ENCODE assay signal across 8 cellular contexts in genomic region chr4:185209031-185209851, GRCh38. TPM values are rescaled to one million over a fixed set of nuclear protein-coding genes. Genes with fewer than 3 reads are reported as not detected.
A peak's percentile ranks its signal among the peaks of the same experiment; 100 is the strongest.
DNase-seq lines count a peak whose midpoint lies in the region; ATAC-seq lines count a peak whose summit lies in the region.

Gene SNX25, plus strand, starts transcription at chr4:185209598. Its CDS starts 229 bp downstream, at chr4:185209827.

- H3K4me1 Mint-ChIP-seq in CD4-positive, CD25-positive, alpha-beta regulatory T cell: peaks cover 32 to 62% (median 47%) of the 10 kb centered on the region in 4 donors
- H3K4me1 Mint-ChIP-seq in activated T-cell treated with anti-CD3 and anti-CD28 coated beads, Interleukin-2, amount 50 U/mL, for 4 hours (ENCODE audit: low read depth): peaks cover 38% of the 10 kb centered on the region

- H3K9me3 ChIP-seq in CD4-positive, CD25-positive, alpha-beta regulatory T cell (ENCODE audit: control insufficient read depth in 2 of 2, low read length in 2 of 2): no peaks in the 10 kb centered on the region
- H3K9me3 ChIP-seq in muscle layer of colon (ENCODE audit: low read length): no peaks in the 10 kb centered on the region

- H3K36me3 ChIP-seq in CD4-positive, CD25-positive, alpha-beta regulatory T cell (ENCODE audit: control insufficient read depth, insufficient read depth, low read length): no peaks in the 10 kb centered on the region
- H3K36me3 ChIP-seq in muscle layer of colon (ENCODE audit: insufficient read depth, low read length): no peaks in the 10 kb centered on the region

- DNase-seq in CD4-positive, CD25-positive, alpha-beta regulatory T cell: peak; percentile 84 to 90 (median 86)
- peak; percentile 88 for DNase-seq in OCI-M1 (lab: John Stamatoyannopoulos, UW)
- peak; percentile 86 for DNase-seq in activated T-cell treated with anti-CD3 and anti-CD28 coated beads, Interleukin-2, amount 50 U/mL, for 4 hours
- DNase-seq in stimulated activated CD8-positive, alpha-beta memory T cell treated with anti-CD3 and anti-CD28 coated beads, Interleukin-7, amount 100 ng/mL, for 4 hours (ENCODE audit: low read depth in 2 of 2): peak; percentile 72 to 90

- peak within 1 kb of the TSS; percentile 96 for H3K9ac ChIP-seq in muscle layer of colon (ENCODE audit: low read length)

- H3K36me3 Mint-ChIP-seq in CD4-positive, CD25-positive, alpha-beta regulatory T cell: no peaks in the 10 kb centered on the region
- H3K36me3 Mint-ChIP-seq in activated T-cell treated with anti-CD3 and anti-CD28 coated beads, Interleukin-2, amount 50 U/mL, for 4 hours (ENCODE audit: insufficient read depth): no peaks in the 10 kb centered on the region

- peaks cover 8% of the 10 kb centered on the region for H3K27me3 Mint-ChIP-seq in CD4-positive, CD25-positive, alpha-beta regulatory T cell
- no peaks in the 10 kb centered on the region for H3K27me3 Mint-ChIP-seq in activated T-cell treated with anti-CD3 and anti-CD28 coated beads, Interleukin-2, amount 50 U/mL, for 4 hours (ENCODE audit: low read depth)

- ATAC-seq in CD4-positive, CD25-positive, alpha-beta regulatory T cell (ENCODE audit: low read depth in 2 of 2): peak; percentile 91 to 95
- peak; percentile 65 for ATAC-seq in GM19351 (IDR thresholded peaks at IDR 0.05; ENCODE audit: unreplicated experiment)
- ATAC-seq in HG03469 (IDR thresholded peaks at IDR 0.05; ENCODE audit: unreplicated experiment): peak; percentile 51
- ATAC-seq in activated T-cell treated with anti-CD3 and anti-CD28 coated beads, Interleukin-2, amount 50 U/mL, for 4 hours: peak; percentile 92 to 94
- peak; percentile 97 for ATAC-seq in esophagus mucosa

- no peaks in the 10 kb centered on the region for H3K9me3 Mint-ChIP-seq in CD4-positive, CD25-positive, alpha-beta regulatory T cell
- H3K9me3 Mint-ChIP-seq in activated T-cell treated with anti-CD3 and anti-CD28 coated beads, Interleukin-2, amount 50 U/mL, for 4 hours: no peaks in the 10 kb centered on the region

- H3K4me3 ChIP-seq in CD4-positive, CD25-positive, alpha-beta regulatory T cell (ENCODE audit: low read depth, low read length): peak within 1 kb of the TSS; percentile 87
- peak within 1 kb of the TSS; percentile 81 to 97 for H3K4me3 ChIP-seq in muscle layer of colon (ENCODE audit: low read depth in 1 of 2, low read length in 2 of 2)

- H3K27me3 ChIP-seq in CD4-positive, CD25-positive, alpha-beta regulatory T cell (ENCODE audit: control insufficient read depth, insufficient read depth, low read length): no peaks in the 10 kb centered on the region
- H3K27me3 ChIP-seq in muscle layer of colon (ENCODE audit: control insufficient read depth in 1 of 2, insufficient read depth in 2 of 2, low read length in 2 of 2): no peaks in the 10 kb centered on the region

- H3K27ac Mint-ChIP-seq in CD4-positive, CD25-positive, alpha-beta regulatory T cell: peak within 1 kb of the TSS in 2 of 3 donors; percentile 92 to 94

- H3K27ac ChIP-seq in CD4-positive, CD25-positive, alpha-beta regulatory T cell (ENCODE audit: insufficient read depth, low read length, poor library complexity, severe bottlenecking): no peak within 1 kb of the TSS
- peak within 1 kb of the TSS; percentile 80 for H3K27ac ChIP-seq in muscle layer of colon (ENCODE audit: low read depth, low read length)

- peak within 1 kb of the TSS; percentile 92 to 99 (median 96) for H3K4me3 Mint-ChIP-seq in CD4-positive, CD25-positive, alpha-beta regulatory T cell
- peak within 1 kb of the TSS; percentile 89 for H3K4me3 Mint-ChIP-seq in activated T-cell treated with anti-CD3 and anti-CD28 coated beads, Interleukin-2, amount 50 U/mL, for 4 hours

- H3K4me1 ChIP-seq in CD4-positive, CD25-positive, alpha-beta regulatory T cell (ENCODE audit: control insufficient read depth, insufficient read depth, low read length, poor library complexity, severe bottlenecking): peaks cover 35% of the 10 kb centered on the region
- H3K4me1 ChIP-seq in muscle layer of colon (ENCODE audit: insufficient read depth, low read length): peaks cover 20% of the 10 kb centered on the region

RNA-seq across cellular contexts. Expression of gene SNX25, which starts in this region (rescaled TPM):
- 22.2 TPM for total RNA-seq in CD4-positive, CD25-positive, alpha-beta regulatory T cell
- 1 to 10 TPM; 3.7 to 8.6 (median 7.0) TPM for polyA plus RNA-seq in CD4-positive, CD25-positive, alpha-beta regulatory T cell
- 10 to 100 TPM in 2 of 3 donors, 1 to 10 TPM in 1; 9.5 to 10.9 (median 10.3) TPM for total RNA-seq in activated T-cell treated with anti-CD3 and anti-CD28 coated beads, Interleukin-2, amount 50 U/mL, for 4 hours
- total RNA-seq in esophagus mucosa: 7.4 TPM
